ENCODE assay signal across 8 cellular contexts in the genomic region with DNA sequence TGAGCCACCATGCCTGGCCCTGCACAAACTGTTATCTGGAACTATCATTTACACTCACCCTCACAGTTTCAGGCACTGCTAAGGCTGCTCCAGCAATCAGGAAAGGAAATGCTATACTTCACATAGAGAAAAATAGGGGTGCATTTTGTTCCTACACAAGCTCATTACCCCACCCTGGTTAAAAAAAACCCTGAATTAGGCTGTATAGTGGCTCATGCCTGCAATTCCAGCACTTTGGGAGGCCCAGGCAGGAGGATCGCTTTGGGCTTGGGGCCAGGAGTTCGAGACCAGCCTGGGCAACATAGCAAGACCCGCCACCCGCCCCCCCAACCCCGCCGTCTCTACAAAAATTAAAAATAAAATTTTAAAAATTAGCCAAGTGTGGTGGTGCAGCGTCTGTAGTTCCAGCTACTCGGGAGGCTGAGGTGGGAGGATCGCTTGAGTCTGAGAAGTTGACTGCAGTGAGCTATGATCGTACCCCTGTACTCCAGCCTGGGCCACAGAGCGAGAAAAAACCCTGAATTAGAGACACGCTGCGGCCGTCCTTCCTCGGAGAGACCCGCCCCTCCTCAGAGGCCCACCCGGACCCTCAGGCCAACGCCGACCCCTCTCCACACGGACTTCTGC. TPM values are rescaled to one million over a fixed set of nuclear protein-coding genes. Genes with fewer than 3 reads are reported as not detected.
DNase-seq lines count a peak whose midpoint lies in the region; ATAC-seq and TF ChIP-seq lines count a peak whose summit lies in the region.

No MANE protein-coding gene starts in this region.

- H3K36me3 Mint-ChIP-seq in activated T-helper 2 cell treated with anti-CD3 and anti-CD28 coated beads, Interferon-gamma antibody, Interleukin-2, Interleukin-4, amounts not matched to agents 10 μg/mL and 5 μg/mL and 100 μg/mL, durations not matched to agents 14 hours and 24 hours and 36 hours (ENCODE audit: low read depth) = peaks cover 36% of the 10 kb centered on the region
- H3K36me3 Mint-ChIP-seq in stimulated activated naive CD8-positive, alpha-beta T cell treated with anti-CD3 and anti-CD28 coated beads, Interleukin-15, Interleukin-2, amounts not matched to agents 100 ng/mL and 50 ng/mL, for 24 hours (ENCODE audit: low read depth) = peaks cover 24% of the 10 kb centered on the region

- H3K27me3 Mint-ChIP-seq in activated T-helper 2 cell treated with anti-CD3 and anti-CD28 coated beads, Interferon-gamma antibody, Interleukin-2, Interleukin-4, amounts not matched to agents 10 μg/mL and 5 μg/mL and 100 μg/mL, durations not matched to agents 14 hours and 24 hours and 36 hours (ENCODE audit: low read depth) = no peaks in the 10 kb centered on the region
- H3K27me3 Mint-ChIP-seq in stimulated activated naive CD8-positive, alpha-beta T cell treated with anti-CD3 and anti-CD28 coated beads, Interleukin-15, Interleukin-2, amounts not matched to agents 100 ng/mL and 50 ng/mL, for 24 hours = no peaks in the 10 kb centered on the region

- H3K4me3 Mint-ChIP-seq in activated T-helper 2 cell treated with anti-CD3 and anti-CD28 coated beads, Interferon-gamma antibody, Interleukin-2, Interleukin-4, amounts not matched to agents 10 μg/mL and 5 μg/mL and 100 μg/mL, durations not matched to agents 14 hours and 24 hours and 36 hours (ENCODE audit: low read depth) = peak overlapping the region; percentile 99
- peak overlapping the region; percentile 98 for H3K4me3 Mint-ChIP-seq in stimulated activated naive CD8-positive, alpha-beta T cell treated with anti-CD3 and anti-CD28 coated beads, Interleukin-15, Interleukin-2, amounts not matched to agents 100 ng/mL and 50 ng/mL, for 24 hours

- no peak for TF ChIP-seq CTCF in AG09309 (IDR thresholded peaks at IDR 0.05; ENCODE audit: control insufficient read depth, insufficient read depth, low read depth, low read length, missing control alignments)

- intact Hi-C loops in activated T-helper 2 cell treated with anti-CD3 and anti-CD28 coated beads, Interferon-gamma antibody, Interleukin-2, Interleukin-4, amounts not matched to agents 10 μg/mL and 5 μg/mL and 100 μg/mL, durations not matched to agents 14 hours and 24 hours and 36 hours (cut with micrococcal nuclease) = loop anchor here (2.0 kb wide), 1 partner anchor 57 kb away; no protein-coding TSS in a partner anchor

- peak overlapping the region; percentile 92 for H3K27ac Mint-ChIP-seq in activated T-helper 2 cell treated with anti-CD3 and anti-CD28 coated beads, Interferon-gamma antibody, Interleukin-2, Interleukin-4, amounts not matched to agents 10 μg/mL and 5 μg/mL and 100 μg/mL, durations not matched to agents 14 hours and 24 hours and 36 hours
- H3K27ac Mint-ChIP-seq in stimulated activated naive CD8-positive, alpha-beta T cell treated with anti-CD3 and anti-CD28 coated beads, Interleukin-15, Interleukin-2, amounts not matched to agents 100 ng/mL and 50 ng/mL, for 24 hours = peak overlapping the region; percentile 97

- H3K4me3 ChIP-seq in AG09309 (ENCODE audit: control insufficient read depth, low read depth, low read length) (peak overlapping the region; percentile 99), iPS-11a (ENCODE audit: low read depth, low read length) (peak overlapping the region; percentile 85)

- peaks cover 24% of the 10 kb centered on the region for H3K4me1 Mint-ChIP-seq in activated T-helper 2 cell treated with anti-CD3 and anti-CD28 coated beads, Interferon-gamma antibody, Interleukin-2, Interleukin-4, amounts not matched to agents 10 μg/mL and 5 μg/mL and 100 μg/mL, durations not matched to agents 14 hours and 24 hours and 36 hours (ENCODE audit: low read depth)
- peaks cover 42% of the 10 kb centered on the region for H3K4me1 Mint-ChIP-seq in stimulated activated naive CD8-positive, alpha-beta T cell treated with anti-CD3 and anti-CD28 coated beads, Interleukin-15, Interleukin-2, amounts not matched to agents 100 ng/mL and 50 ng/mL, for 24 hours (ENCODE audit: low read depth)

- no peaks in the 10 kb centered on the region for H3K9me3 Mint-ChIP-seq in activated T-helper 2 cell treated with anti-CD3 and anti-CD28 coated beads, Interferon-gamma antibody, Interleukin-2, Interleukin-4, amounts not matched to agents 10 μg/mL and 5 μg/mL and 100 μg/mL, durations not matched to agents 14 hours and 24 hours and 36 hours
- H3K9me3 Mint-ChIP-seq in stimulated activated naive CD8-positive, alpha-beta T cell treated with anti-CD3 and anti-CD28 coated beads, Interleukin-15, Interleukin-2, amounts not matched to agents 100 ng/mL and 50 ng/mL, for 24 hours = no peaks in the 10 kb centered on the region

- DNase-seq in AG09309 (ENCODE audit: low read depth) = no peak
- DNase-seq in activated T-helper 2 cell treated with anti-CD3 and anti-CD28 coated beads, Interferon-gamma antibody, Interleukin-2, Interleukin-4, amounts not matched to agents 10 μg/mL and 5 μg/mL and 100 μg/mL, durations not matched to agents 14 hours and 24 hours and 36 hours (ENCODE audit: low spot score) = no peak
- DNase-seq in OCI-M2 (lab: John Stamatoyannopoulos, UW; ENCODE audit: unreplicated experiment) = no peak
- no peak for DNase-seq in activated CD8-positive, alpha-beta memory T cell treated with anti-CD3 and anti-CD28 coated beads for 24 hours

- ATAC-seq in HG02678 (IDR thresholded peaks at IDR 0.05; ENCODE audit: unreplicated experiment) (peak; percentile 2), GM21526 (IDR thresholded peaks at IDR 0.05; ENCODE audit: low FRiP score, unreplicated experiment) (no peak)

RNA-seq across cellular contexts. Expression of gene PTCD1, which starts 0.5 kb away (rescaled TPM):
- 8.1 and 10.4 TPM in 2 replicates for total RNA-seq in activated T-helper 2 cell treated with anti-CD3 and anti-CD28 coated beads, Interferon-gamma antibody, Interleukin-2, Interleukin-4, amounts not matched to agents 10 μg/mL and 5 μg/mL and 100 μg/mL, durations not matched to agents 14 hours and 24 hours and 36 hours

RNA-seq across cellular contexts. Expression of gene CPSF4, which starts 0.7 kb away (rescaled TPM):
- 88.4 and 89.9 TPM in 2 replicates for total RNA-seq in activated T-helper 2 cell treated with anti-CD3 and anti-CD28 coated beads, Interferon-gamma antibody, Interleukin-2, Interleukin-4, amounts not matched to agents 10 μg/mL and 5 μg/mL and 100 μg/mL, durations not matched to agents 14 hours and 24 hours and 36 hours

RNA-seq across cellular contexts. Expression of gene ATP5MF, which starts 27.9 kb away (rescaled TPM):
- total RNA-seq in activated T-helper 2 cell treated with anti-CD3 and anti-CD28 coated beads, Interferon-gamma antibody, Interleukin-2, Interleukin-4, amounts not matched to agents 10 μg/mL and 5 μg/mL and 100 μg/mL, durations not matched to agents 14 hours and 24 hours and 36 hours = 405 and 429 TPM in 2 replicates

RNA-seq across cellular contexts. Expression of gene BUD31, which starts 29.3 kb away (rescaled TPM):
- total RNA-seq in activated T-helper 2 cell treated with anti-CD3 and anti-CD28 coated beads, Interferon-gamma antibody, Interleukin-2, Interleukin-4, amounts not matched to agents 10 μg/mL and 5 μg/mL and 100 μg/mL, durations not matched to agents 14 hours and 24 hours and 36 hours = 123 and 130 TPM in 2 replicates

RNA-seq across cellular contexts. Expression of gene PDAP1, which starts 29.7 kb away (rescaled TPM):
- total RNA-seq in activated T-helper 2 cell treated with anti-CD3 and anti-CD28 coated beads, Interferon-gamma antibody, Interleukin-2, Interleukin-4, amounts not matched to agents 10 μg/mL and 5 μg/mL and 100 μg/mL, durations not matched to agents 14 hours and 24 hours and 36 hours = 153 and 159 TPM in 2 replicates
